ENCODE assay signal across 15 cellular contexts in the genomic region with DNA sequence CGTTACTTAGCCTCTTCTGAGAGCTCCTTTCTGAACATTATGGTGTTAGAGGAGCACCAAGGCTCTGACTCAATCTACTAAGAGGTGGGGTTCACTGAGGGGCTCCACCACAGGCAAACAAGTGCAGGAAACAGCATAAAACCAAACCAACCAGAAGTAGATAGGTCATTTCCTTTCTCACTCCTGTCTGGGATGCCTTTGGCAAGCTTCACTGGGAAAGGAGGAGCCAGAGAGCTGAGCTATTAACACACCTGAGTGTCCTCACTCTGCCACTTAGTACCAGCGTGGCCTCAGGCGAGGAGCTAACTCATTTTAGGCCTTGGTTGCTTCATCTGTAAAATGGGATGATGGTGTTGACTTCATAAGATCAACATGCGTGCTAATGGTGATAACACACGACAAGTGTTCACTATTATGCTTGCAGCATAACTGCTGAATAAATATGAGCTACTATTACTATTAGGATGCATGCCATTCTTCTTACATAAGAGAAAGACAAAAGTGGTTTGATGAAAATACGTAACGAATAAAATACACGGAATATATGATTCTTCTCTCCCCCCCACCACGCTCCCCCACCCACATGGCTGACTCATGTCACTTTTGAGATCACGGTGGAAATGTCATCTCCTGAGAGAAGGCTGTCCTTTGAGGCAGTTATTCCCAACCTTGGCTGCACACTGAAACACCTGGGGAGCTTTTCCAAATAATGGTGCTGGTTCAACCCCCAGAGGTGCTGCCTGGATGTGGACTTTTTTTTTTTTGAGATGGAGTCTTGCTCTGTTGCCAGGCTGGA.
DNase-seq lines count a peak whose midpoint lies in the region; ATAC-seq, FAIRE-seq and TF ChIP-seq lines count a peak whose summit lies in the region.
"Had no signal": no experiment of that assay in that cellular context is flagged by ENCODE, and none has a peak within 500 bp of the region (broad histone marks: within the 10 kb centered on the region; RNA-seq: fewer than 3 reads in every experiment).

No MANE protein-coding gene starts in this region.

- no peaks in the 10 kb centered on the region for H3K36me3 Mint-ChIP-seq in activated T-cell treated with anti-CD3 and anti-CD28 coated beads, Interleukin-2, amount 50 U/mL, for 4 hours (ENCODE audit: insufficient read depth)

- no peak overlapping the region for H2AFZ ChIP-seq in HepG2 (ENCODE audit: low read length)

- H3K79me2 ChIP-seq in HepG2 (ENCODE audit: insufficient read depth, low read length) = no peaks in the 10 kb centered on the region

- H3K4me3 ChIP-seq in HepG2 (replicated peaks in 1 of 3; ENCODE audit: insufficient read depth in 1 of 3, low read depth in 2 of 3, low read length in 3 of 3) (no peak overlapping the region), right lobe of liver (no peak overlapping the region), thymus (ENCODE audit: low read length) (no peak overlapping the region)
- H3K4me3 ChIP-seq: lung, right atrium auricular region, suprapubic skin had no signal

- no peaks in the 10 kb centered on the region for H3K27me3 Mint-ChIP-seq in activated T-cell treated with anti-CD3 and anti-CD28 coated beads, Interleukin-2, amount 50 U/mL, for 4 hours (ENCODE audit: low read depth)
- H3K27me3 Mint-ChIP-seq: B cell had no signal

- no peak for TF ChIP-seq RAD21 in HepG2 (CRISPR knock-in tag; IDR thresholded peaks at IDR 0.05)

- H3K9me3 ChIP-seq in HepG2 (ENCODE audit: low read length) (no peaks in the 10 kb centered on the region), right lobe of liver (no peaks in the 10 kb centered on the region), thymus (ENCODE audit: control insufficient read depth) (no peaks in the 10 kb centered on the region)
- H3K9me3 ChIP-seq: right atrium auricular region, suprapubic skin had no signal

- H3K9ac ChIP-seq in HepG2 (ENCODE audit: insufficient read depth, low read depth, low read length) = no peak overlapping the region
- H3K9ac ChIP-seq: KMS-11 had no signal

- TF ChIP-seq POLR2A in HepG2 (IDR thresholded peaks at IDR 0.05; ENCODE audit: insufficient read depth in 1 of 2, low read depth in 2 of 2, low read length in 2 of 2) (no peak), right lobe of liver (IDR thresholded peaks at IDR 0.05) (no peak)

- H3K36me3 ChIP-seq in HepG2 (replicated peaks in 1 of 2; ENCODE audit: control insufficient read depth in 1 of 2, insufficient read depth in 2 of 2, low read length in 2 of 2) (no peaks in the 10 kb centered on the region), right lobe of liver (no peaks in the 10 kb centered on the region), thymus (ENCODE audit: control insufficient read depth, insufficient read depth) (no peaks in the 10 kb centered on the region)
- H3K36me3 ChIP-seq: right atrium auricular region, suprapubic skin had no signal

- H3K9me3 Mint-ChIP-seq in activated T-cell treated with anti-CD3 and anti-CD28 coated beads, Interleukin-2, amount 50 U/mL, for 4 hours = peaks cover 3% of the 10 kb centered on the region

- no peak overlapping the region for H3K27ac ChIP-seq in HepG2 (ENCODE audit: extremely low read length, insufficient read depth, low read length)
- no peak overlapping the region for H3K27ac ChIP-seq in right lobe of liver
- peak overlapping the region; percentile 31 for H3K27ac ChIP-seq in thymus (ENCODE audit: low read depth)
- H3K27ac ChIP-seq: KMS-11, right atrium auricular region, suprapubic skin had no signal

- ATAC-seq in HepG2 (peak; percentile 48), right lobe of liver (no peak)
- ATAC-seq in activated T-cell treated with anti-CD3 and anti-CD28 coated beads, Interleukin-2, amount 50 U/mL, for 4 hours = peak; percentile 73 to 86

- no peak overlapping the region for H3K4me2 ChIP-seq in HepG2 (ENCODE audit: low read depth, low read length)
- H3K4me2 ChIP-seq: KMS-11 had no signal

- peak overlapping the region; percentile 41 for H3K4me3 Mint-ChIP-seq in activated T-cell treated with anti-CD3 and anti-CD28 coated beads, Interleukin-2, amount 50 U/mL, for 4 hours
- H3K4me3 Mint-ChIP-seq: B cell had no signal

- POLR2A ChIA-PET in HepG2 (lab: Yijun Ruan, JAX) = interaction anchor here (1.1 kb wide), 1 partner anchor 20 kb away, joined by 3 read pairs; no protein-coding TSS in a partner anchor

- FAIRE-seq in HepG2 (lab: Jason Lieb, UNC) = no peak

- CTCF ChIA-PET in HepG2 (lab: Yijun Ruan, JAX; ENCODE audit: low intra/inter-chr PET ratio, low total read pairs) = no interaction called here

- no peaks in the 10 kb centered on the region for H3K27me3 ChIP-seq in HepG2 (ENCODE audit: control insufficient read depth in 1 of 2, insufficient read depth in 2 of 2, low read length in 2 of 2)
- no peaks in the 10 kb centered on the region for H3K27me3 ChIP-seq in right lobe of liver
- no peaks in the 10 kb centered on the region for H3K27me3 ChIP-seq in thymus (ENCODE audit: control insufficient read depth, insufficient read depth)
- H3K27me3 ChIP-seq: right atrium auricular region, suprapubic skin had no signal

- no TSS peak for BruUV-seq in HepG2 (replicated peaks; lab: Mats Ljungman, UMichigan)

- DNase-seq in HepG2 (ENCODE audit: low spot score) = no peak
- DNase-seq in right lobe of liver = no peak
- DNase-seq in activated T-cell treated with anti-CD3 and anti-CD28 coated beads, Interleukin-2, amount 50 U/mL, for 4 hours = peak; percentile 63
- DNase-seq in iris pigment epithelial cell (ENCODE audit: low read depth) = peak; percentile 17
- DNase-seq in NCI-H748 (lab: John Stamatoyannopoulos, UW; ENCODE audit: unreplicated experiment) = no peak
- no peak for DNase-seq in NCI-H446 treated with DMSO at 0.1 percent for 48 hours (lab: John Stamatoyannopoulos, UW)
- DNase-seq in SKM-1 (lab: John Stamatoyannopoulos, UW; ENCODE audit: unreplicated experiment) = no peak
- DNase-seq: NCI-H524, T1000 had no signal

- H4K20me1 ChIP-seq in HepG2 (ENCODE audit: insufficient read depth, low read length) = no peaks in the 10 kb centered on the region

- TF ChIP-seq EP300 in HepG2 (IDR thresholded peaks at IDR 0.05; ENCODE audit: low read depth in 2 of 2, low read length in 2 of 2) (no peak), HepG2 (CRISPR knock-in tag; IDR thresholded peaks at IDR 0.05; ENCODE audit: borderline replicate concordance) (no peak)

- peaks cover 45% of the 10 kb centered on the region for H3K4me1 Mint-ChIP-seq in activated T-cell treated with anti-CD3 and anti-CD28 coated beads, Interleukin-2, amount 50 U/mL, for 4 hours (ENCODE audit: low read depth)

- intact Hi-C loops in HepG2 (cut with micrococcal nuclease; ENCODE audit: unreplicated experiment) = no loop called here
- intact Hi-C loops in right lobe of liver (cut with DNase I) = no loop called here

- in situ Hi-C loops in HepG2 (cut with HindIII; ENCODE audit: extremely low pct_ligation_motif_present, low pct_unique_long_range_greater_than_20kb) = no loop called here

- peaks cover 57% of the 10 kb centered on the region for H3K4me1 ChIP-seq in HepG2 (ENCODE audit: insufficient read depth, low read length)
- no peaks in the 10 kb centered on the region for H3K4me1 ChIP-seq in right lobe of liver
- H3K4me1 ChIP-seq in thymus (ENCODE audit: control insufficient read depth, insufficient read depth, low read length) = no peaks in the 10 kb centered on the region
- H3K4me1 ChIP-seq: right atrium auricular region, suprapubic skin had no signal

- WGBS in HepG2 (ENCODE audit: low lambda C conversion rate) = 42% methylated on average over 10 of the region's 10 CpGs
- WGBS in right lobe of liver (ENCODE audit: insufficient coverage, low coverage, low lambda C conversion rate, missing lambda C conversion rate) = 77% methylated on average over 8 of the region's 10 CpGs
- WGBS in thymus = 89% methylated on average over 10 of the region's 10 CpGs

- TF ChIP-seq CTCF in HepG2 (CRISPR knock-in tag; IDR thresholded peaks at IDR 0.05) = no peak
- TF ChIP-seq CTCF in right lobe of liver (IDR thresholded peaks at IDR 0.05) = no peak

TF ChIP-seq in HepG2, 621 proteins besides CTCF, POLR2A, EP300 and RAD21 (continues in another document):
- no peak for TF ChIP-seq RORA (CRISPR knock-in tag; IDR thresholded peaks at IDR 0.05)
- peak; percentile 81 for TF ChIP-seq ZMYM3 (CRISPR knock-in tag; IDR thresholded peaks at IDR 0.05)
- 0 out of 2 replicates have a peak, but pooled peaks have one; percentile 19 for TF ChIP-seq ARID4A (CRISPR knock-in tag; IDR thresholded peaks at IDR 0.05; ENCODE audit: borderline replicate concordance)
- peak; percentile 94 for TF ChIP-seq ZNF629 (CRISPR knock-in tag; conservative IDR thresholded peaks at IDR 0.05)

Comparison
In these comparisons a context has a peak if more than half of its experiments do, and no peak if none do; other contexts are left out.
1. ATAC-seq: peak in HepG2 (single experiment) and activated T-cell treated with anti-CD3 and anti-CD28 coated beads, Interleukin-2, amount 50 U/mL, for 4 hours (2 of 2); none in right lobe of liver (0 of 4).
2. DNase-seq: peak in activated T-cell treated with anti-CD3 and anti-CD28 coated beads, Interleukin-2, amount 50 U/mL, for 4 hours (single experiment) and iris pigment epithelial cell (single experiment); none in HepG2 (single experiment), right lobe of liver (0 of 3), NCI-H748 (single experiment), NCI-H446 treated with DMSO at 0.1 percent for 48 hours (single experiment) and SKM-1 (single experiment).